8 cellular contexts compared by ENCODE assay signal in genomic region chr1:36342426-36343185, GRCh38. TPM values are rescaled to one million over a fixed set of nuclear protein-coding genes. Genes with fewer than 3 reads are reported as not detected.
DNase-seq lines count a peak whose midpoint lies in the region; ATAC-seq and TF ChIP-seq lines count a peak whose summit lies in the region.

No MANE protein-coding gene starts in this region.

- peaks cover 61 to 75% of the 10 kb centered on the region in 2 donors for H3K36me3 Mint-ChIP-seq in CD14-positive monocyte

- DNase-seq in CD14-positive monocyte (ENCODE audit: low spot score) (no peak), HL-60 (ENCODE audit: low read depth in 1 of 2, low spot score in 1 of 2) (peak in 1 of 2 experiments; percentile 57), T1000 (lab: John Stamatoyannopoulos, UW) (peak; percentile 67), cardiac fibroblast (ENCODE audit: low read depth in 2 of 2) (peak; percentile 79 to 84), right lobe of liver (peak in 1 of 3 donors; percentile 61), COR-L47 (lab: John Stamatoyannopoulos, UW) (no peak)
- peak; percentile 65 for DNase-seq in stimulated activated naive CD8-positive, alpha-beta T cell treated with anti-CD3 and anti-CD28 coated beads, Interleukin-15, Interleukin-2, amounts not matched to agents 100 U/mL and 50 U/mL, for 24 hours

- no peaks in the 10 kb centered on the region for H3K9me3 ChIP-seq in right lobe of liver

- no peak overlapping the region for H3K4me3 Mint-ChIP-seq in CD14-positive monocyte

- no peak overlapping the region for H3K4me3 ChIP-seq in HL-60 (replicated peaks; ENCODE audit: insufficient read depth, low read length)
- H3K4me3 ChIP-seq in cardiac fibroblast (replicated peaks in 1 of 2; ENCODE audit: low read depth in 2 of 2, low read length in 2 of 2), result no peak overlapping the region
- no peak overlapping the region for H3K4me3 ChIP-seq in right lobe of liver

- H3K4me1 ChIP-seq in right lobe of liver, result no peaks in the 10 kb centered on the region

- H3K36me3 ChIP-seq in right lobe of liver, result peaks cover 0 to 36% (median 11%) of the 10 kb centered on the region in 4 donors

- H3K27me3 ChIP-seq in HL-60 (ENCODE audit: insufficient read depth, poor library complexity, severe bottlenecking) (no peaks in the 10 kb centered on the region), right lobe of liver (no peaks in the 10 kb centered on the region)

- H3K4me1 Mint-ChIP-seq in CD14-positive monocyte, result peaks cover 20% of the 10 kb centered on the region

- H3K9me3 Mint-ChIP-seq in CD14-positive monocyte, result peaks cover 0 to 2% (median 0%) of the 10 kb centered on the region in 7 donors

- TF ChIP-seq CTCF in CD14-positive monocyte (IDR thresholded peaks at IDR 0.05), result peak; percentile 75
- peak; percentile 94 for TF ChIP-seq CTCF in HL-60 (IDR thresholded peaks at IDR 0.05; ENCODE audit: insufficient read depth, low read length)
- peak; percentile 77 for TF ChIP-seq CTCF in cardiac fibroblast (IDR thresholded peaks at IDR 0.05; ENCODE audit: low read depth, low read length)
- TF ChIP-seq CTCF in right lobe of liver (IDR thresholded peaks at IDR 0.05), result peak; percentile 54 to 69 (median 58)

- H3K27ac ChIP-seq in HL-60 (replicated peaks) (no peak overlapping the region; the same call in 1 of the 2 replicates), right lobe of liver (no peak overlapping the region)

- TF ChIP-seq POLR2A in right lobe of liver (IDR thresholded peaks at IDR 0.05), result no peak

- ATAC-seq in right lobe of liver (peak; percentile 66 to 68 (median 66)), HG02623 (IDR thresholded peaks at IDR 0.05; ENCODE audit: unreplicated experiment) (no peak)
- peak; percentile 60 for ATAC-seq in stimulated activated naive CD8-positive, alpha-beta T cell treated with anti-CD3 and anti-CD28 coated beads, Interleukin-15, Interleukin-2, amounts not matched to agents 100 U/mL and 50 U/mL, for 24 hours

- WGBS in right lobe of liver (ENCODE audit: insufficient coverage, low coverage, low lambda C conversion rate, missing lambda C conversion rate), result 75% methylated on average over 5 of the region's 10 CpGs

- intact Hi-C loops in CD14-positive monocyte (cut with micrococcal nuclease), result loop anchor here (2.0 kb wide), 2 partner anchors 76 to 78 kb away; no protein-coding TSS in a partner anchor
- intact Hi-C loops in right lobe of liver (cut with DNase I), result loop anchor here (5.0 to 10.0 kb wide), 2 partner anchors 75 to 82 kb away; no protein-coding TSS in a partner anchor

- H3K27me3 Mint-ChIP-seq in CD14-positive monocyte (ENCODE audit: low read depth in 3 of 3), result no peaks in the 10 kb centered on the region

- peak overlapping the region in 4 of 7 donors; percentile 22 to 84 (median 52) for H3K27ac Mint-ChIP-seq in CD14-positive monocyte

RNA-seq across cellular contexts. Expression of gene EVA1B, which starts 19.2 kb away (rescaled TPM):
- 10 to 100 TPM; 16.6 to 19.1 TPM for polyA plus RNA-seq in CD14-positive monocyte
- total RNA-seq in right lobe of liver, result 10 to 100 TPM in 2 of 6 experiments, 1 to 10 TPM in 4; 3.2 to 20.6 (median 5.1) TPM

RNA-seq across cellular contexts. Expression of gene SH3D21, which starts 36.4 kb away (rescaled TPM):
- polyA plus RNA-seq in CD14-positive monocyte, result not detected
- 1 to 10 TPM in 4 of 6 experiments, under 1 TPM in 2; 0.50 to 5.1 (median 1.2) TPM for total RNA-seq in right lobe of liver

RNA-seq across cellular contexts. Expression of gene STK40, which starts 43.1 kb away (rescaled TPM):
- polyA plus RNA-seq in CD14-positive monocyte, result 10 to 100 TPM; 40.2 to 65.9 TPM
- 10 to 100 TPM; 22.7 to 45.5 (median 29.0) TPM for total RNA-seq in right lobe of liver

RNA-seq across cellular contexts. Expression of gene LSM10, which starts 55.1 kb away (rescaled TPM):
- 100 to 1,000 TPM; 224 to 234 TPM for polyA plus RNA-seq in CD14-positive monocyte
- total RNA-seq in right lobe of liver, result 10 to 100 TPM; 15.2 to 42.0 (median 22.3) TPM

Comparison
In these comparisons a context has a peak if more than half of its experiments do, and no peak if none do; other contexts are left out.
1. DNase-seq: peak in T1000 (single experiment), cardiac fibroblast (2 of 2) and stimulated activated naive CD8-positive, alpha-beta T cell treated with anti-CD3 and anti-CD28 coated beads, Interleukin-15, Interleukin-2, amounts not matched to agents 100 U/mL and 50 U/mL, for 24 hours (single experiment); none in CD14-positive monocyte (single experiment) and COR-L47 (single experiment).
2. Peak in every context shown above with its lines, with median percentiles within 50 percentile points of each other: CTCF ChIP-seq.